ENCODE assay signal across 8 cellular contexts in the genomic region with DNA sequence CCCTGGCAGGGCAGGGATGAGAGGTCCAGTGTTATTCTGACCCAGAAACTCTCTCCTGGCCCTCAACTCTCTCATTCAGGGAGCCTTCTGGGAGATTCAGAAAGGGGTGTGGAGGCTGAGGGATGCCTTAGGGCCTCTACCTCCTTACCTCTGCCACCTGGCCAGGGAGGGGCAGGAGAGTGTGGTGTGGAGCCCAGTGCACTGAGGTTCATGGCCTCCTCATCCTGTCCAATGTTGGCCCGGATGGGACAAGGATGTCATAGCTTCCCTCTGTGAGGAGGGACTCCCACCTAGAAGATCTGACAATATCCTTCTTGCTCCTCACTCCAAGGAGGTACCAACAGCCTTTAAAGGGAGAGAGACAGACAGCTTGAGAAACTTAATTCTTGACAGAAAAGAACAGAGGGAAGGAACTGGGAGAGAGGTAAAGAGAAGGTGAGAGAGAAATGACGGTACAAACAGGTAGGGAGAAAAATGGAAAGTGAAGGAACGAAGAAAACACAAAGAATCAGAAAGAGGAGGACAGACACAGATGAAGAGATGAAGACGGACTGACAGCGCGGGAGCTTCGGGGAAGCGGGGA. TPM values are rescaled to one million over a fixed set of nuclear protein-coding genes. Genes with fewer than 3 reads are reported as not detected.
DNase-seq lines count a peak whose midpoint lies in the region; ATAC-seq and TF ChIP-seq lines count a peak whose summit lies in the region.

No MANE protein-coding gene starts in this region.

- TF ChIP-seq CTCF in astrocyte of the spinal cord (IDR thresholded peaks at IDR 0.05; ENCODE audit: low read depth, low read length) (no peak), mesothelial cell of epicardium (IDR thresholded peaks at IDR 0.05; ENCODE audit: unreplicated experiment) (no peak), upper lobe of right lung (IDR thresholded peaks at IDR 0.05) (no peak)

- peaks cover 64% of the 10 kb centered on the region for H3K4me1 Mint-ChIP-seq in activated naive CD4-positive, alpha-beta T cell treated with anti-CD3 and anti-CD28 coated beads, Interleukin-2, amount 50 U/mL, for 24 hours
- peaks cover 19% of the 10 kb centered on the region for H3K4me1 Mint-ChIP-seq in mesothelial cell of epicardium

- H3K27ac Mint-ChIP-seq in activated naive CD4-positive, alpha-beta T cell treated with anti-CD3 and anti-CD28 coated beads, Interleukin-2, amount 50 U/mL, for 24 hours = peak overlapping the region; percentile 91
- H3K27ac Mint-ChIP-seq in mesothelial cell of epicardium = peak overlapping the region; percentile 87

- peak overlapping the region; percentile 68 for H3K27ac ChIP-seq in upper lobe of right lung

- in situ Hi-C loops in astrocyte of the spinal cord (cut with HindIII; ENCODE audit: low sequenced_read_pairs) = no loop called here

- ATAC-seq in upper lobe of right lung = peak; percentile 43
- ATAC-seq in HG03460 (IDR thresholded peaks at IDR 0.05; ENCODE audit: unreplicated experiment) = no peak
- no peak for ATAC-seq in GM19023 (IDR thresholded peaks at IDR 0.05; ENCODE audit: unreplicated experiment)
- ATAC-seq in HG02759 (IDR thresholded peaks at IDR 0.05; ENCODE audit: unreplicated experiment) = no peak

- H3K27me3 Mint-ChIP-seq in activated naive CD4-positive, alpha-beta T cell treated with anti-CD3 and anti-CD28 coated beads, Interleukin-2, amount 50 U/mL, for 24 hours = no peaks in the 10 kb centered on the region
- peaks cover 8% of the 10 kb centered on the region for H3K27me3 Mint-ChIP-seq in mesothelial cell of epicardium (ENCODE audit: low read depth)

- H3K4me1 ChIP-seq in upper lobe of right lung = peaks cover 10% of the 10 kb centered on the region

- no peak for DNase-seq in activated naive CD4-positive, alpha-beta T cell treated with Interleukin-2 at 50 U/mL for 16 hours
- DNase-seq in astrocyte of the spinal cord (ENCODE audit: low read depth, low spot score) = no peak
- DNase-seq in mesothelial cell of epicardium (ENCODE audit: low spot score in 2 of 2, unreplicated experiment in 2 of 2) = no peak
- no peak for DNase-seq in upper lobe of right lung

- no peaks in the 10 kb centered on the region for H3K36me3 ChIP-seq in upper lobe of right lung

- H3K9me3 Mint-ChIP-seq in activated naive CD4-positive, alpha-beta T cell treated with anti-CD3 and anti-CD28 coated beads, Interleukin-2, amount 50 U/mL, for 24 hours = no peaks in the 10 kb centered on the region
- no peaks in the 10 kb centered on the region for H3K9me3 Mint-ChIP-seq in mesothelial cell of epicardium

- H3K36me3 Mint-ChIP-seq in activated naive CD4-positive, alpha-beta T cell treated with anti-CD3 and anti-CD28 coated beads, Interleukin-2, amount 50 U/mL, for 24 hours = peaks cover 1% of the 10 kb centered on the region
- H3K36me3 Mint-ChIP-seq in mesothelial cell of epicardium = peaks cover 4% of the 10 kb centered on the region

- intact Hi-C loops in upper lobe of right lung (cut with DNase I) = no loop called here

- H3K27me3 ChIP-seq in upper lobe of right lung = no peaks in the 10 kb centered on the region

- H3K4me3 ChIP-seq in astrocyte of the spinal cord (ENCODE audit: low read depth, low read length) (peak overlapping the region; percentile 53), upper lobe of right lung (peak overlapping the region; percentile 77)

- H3K9me3 ChIP-seq in upper lobe of right lung = no peaks in the 10 kb centered on the region

- H3K4me3 Mint-ChIP-seq in activated naive CD4-positive, alpha-beta T cell treated with anti-CD3 and anti-CD28 coated beads, Interleukin-2, amount 50 U/mL, for 24 hours = peak overlapping the region; percentile 94
- H3K4me3 Mint-ChIP-seq in mesothelial cell of epicardium = peak overlapping the region; percentile 91

RNA-seq across cellular contexts. Expression of gene BEND5, which starts 0.8 kb away (rescaled TPM):
- 11.3 to 14.8 TPM (median 13.7 TPM) in 3 replicates for total RNA-seq in mesothelial cell of epicardium
- total RNA-seq in upper lobe of right lung = 3.4 TPM
